In the genomic region with DNA sequence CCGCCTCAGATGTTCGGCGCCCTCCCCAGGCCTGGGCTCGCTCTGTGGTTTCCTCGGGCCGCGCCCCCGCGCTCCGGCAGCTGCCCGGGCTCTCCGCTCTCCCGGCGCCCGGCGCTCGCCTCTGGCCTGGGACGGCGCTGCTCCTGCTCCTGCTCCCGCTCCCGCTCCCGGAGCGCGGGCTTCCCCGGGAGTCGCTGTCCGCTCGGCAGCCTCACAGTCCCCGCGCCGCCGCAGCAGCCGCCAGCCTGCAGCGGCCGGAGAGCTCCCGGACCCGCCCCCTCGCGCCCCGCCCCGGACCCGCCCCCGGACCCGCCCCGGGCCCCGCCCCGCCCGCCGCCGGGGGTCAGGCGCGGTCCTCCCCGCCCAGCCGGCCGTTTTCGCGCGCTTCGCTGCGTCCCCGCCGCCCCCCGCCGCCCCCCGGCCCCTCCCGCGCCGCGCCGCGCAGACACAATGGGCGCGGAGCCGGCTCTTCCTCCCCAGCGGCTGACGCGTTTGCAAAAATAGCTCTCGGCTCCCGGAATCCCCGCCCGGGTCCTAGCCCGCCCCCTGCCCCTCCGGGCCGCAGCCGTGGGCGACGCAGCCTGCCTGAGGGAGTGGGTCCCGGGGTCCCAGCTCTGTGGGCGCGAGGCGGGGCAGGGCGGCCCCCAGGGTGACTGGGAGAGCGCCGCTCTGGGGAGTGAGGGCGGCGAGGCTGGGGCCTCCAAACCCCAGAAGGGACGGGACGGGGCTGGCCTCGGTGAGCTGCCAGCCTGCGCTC, we compare ENCODE assay signal across 8 cellular contexts. TPM values are rescaled to one million over a fixed set of nuclear protein-coding genes. Genes with fewer than 3 reads are reported as not detected.
DNase-seq lines count a peak whose midpoint lies in the region; ATAC-seq and TF ChIP-seq lines count a peak whose summit lies in the region.

A gene with protein sequence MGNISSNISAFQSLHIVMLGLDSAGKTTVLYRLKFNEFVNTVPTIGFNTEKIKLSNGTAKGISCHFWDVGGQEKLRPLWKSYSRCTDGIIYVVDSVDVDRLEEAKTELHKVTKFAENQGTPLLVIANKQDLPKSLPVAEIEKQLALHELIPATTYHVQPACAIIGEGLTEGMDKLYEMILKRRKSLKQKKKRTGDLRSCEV (minus strand): TSS at position 247 of the 757 bp plus-strand sequence. CDS start 495 bp downstream, outside the sequence.

- TF ChIP-seq RAD21 in IMR-90 (IDR thresholded peaks at IDR 0.05; ENCODE audit: low read length) = no peak

- no peaks in the 10 kb centered on the region for H3K27me3 ChIP-seq in IMR-90 (ENCODE audit: control insufficient read depth, insufficient read depth, low read length)
- peaks cover under 1 to 41% (median 4%) of the 10 kb centered on the region in 3 donors for H3K27me3 ChIP-seq in psoas muscle (ENCODE audit: insufficient read depth in 3 of 3, low read length in 2 of 3)

- H3K14ac ChIP-seq in IMR-90 (replicated peaks; ENCODE audit: low read depth, low read length) = peak within 1 kb of the TSS; percentile 84

- peaks cover 21 to 39% of the 10 kb centered on the region in 2 experiments for H3K79me1 ChIP-seq in IMR-90 (ENCODE audit: low read depth in 1 of 2, low read length in 2 of 2)

- peak within 1 kb of the TSS; percentile 78 for H3K4ac ChIP-seq in IMR-90 (ENCODE audit: low read depth, low read length)

- in situ Hi-C loops in IMR-90 (cut with MboI; ENCODE audit: low sequenced_read_pairs) = loop anchor here (10.0 kb wide), 1 partner anchor 212 kb away; no protein-coding TSS in a partner anchor

- H4K8ac ChIP-seq in IMR-90 (ENCODE audit: low read depth in 2 of 2, low read length in 2 of 2) = peak within 1 kb of the TSS in 1 of 2 experiments; percentile 75; a peak in 2 of 4 replicates

- H4K5ac ChIP-seq in IMR-90 (ENCODE audit: low read depth, low read length) = peak within 1 kb of the TSS; percentile 9

- DNase-seq in DMS114 treated with DMSO at 0.1 percent for 48 hours (lab: John Stamatoyannopoulos, UW; ENCODE audit: unreplicated experiment) = peak; percentile 16
- DNase-seq in IMR-90 = peak; percentile 60
- peak; percentile 53 to 78 (median 65) for DNase-seq in T-helper 1 cell
- DNase-seq in anterior cingulate cortex (lab: John Stamatoyannopoulos, UW) = peak in 48 of 58 donors; percentile 19 to 81 (median 58)
- peak; percentile 78 for DNase-seq in left ventricle myocardium superior
- DNase-seq in psoas muscle = peak; percentile 69 to 78
- no peak for DNase-seq in NCI-H1694 (lab: John Stamatoyannopoulos, UW)

- H3K9ac ChIP-seq in IMR-90 (ENCODE audit: low read depth, low read length) = peak within 1 kb of the TSS; percentile 77

- H3K18ac ChIP-seq in IMR-90 (ENCODE audit: low read depth, low read length) = peak within 1 kb of the TSS; percentile 8; the same call in 1 of the 2 replicates

- peak within 1 kb of the TSS; percentile 82 for H2AFZ ChIP-seq in IMR-90 (replicated peaks; ENCODE audit: low read length, poor library complexity)

- peak within 1 kb of the TSS; percentile 84 for H3K4me3 ChIP-seq in IMR-90 (ENCODE audit: insufficient read depth, low read depth, low read length)
- H3K4me3 ChIP-seq in psoas muscle = peak within 1 kb of the TSS; percentile 68

- peak within 1 kb of the TSS; percentile 88 for H3K23ac ChIP-seq in IMR-90 (ENCODE audit: low read depth, low read length)

- intact Hi-C loops in IMR-90 (cut with micrococcal nuclease) (loop anchor here (1.0 to 10.0 kb wide), 3 partner anchors 132 to 362 kb away; no protein-coding TSS in a partner anchor), left ventricle myocardium superior (cut with micrococcal nuclease) (no loop called here), psoas muscle (cut with DNase I) (loop anchor here in 1 of 2 donors (5.0 kb wide), 1 partner anchor 210 kb away; no protein-coding TSS in a partner anchor)

- ATAC-seq in GM21515 (IDR thresholded peaks at IDR 0.05; ENCODE audit: unreplicated experiment) (peak; percentile 55), IMR-90 (ENCODE audit: low read depth) (peak; percentile 86), left ventricle myocardium superior (peak; percentile 88), psoas muscle (peak; percentile 80 to 91 (median 87))

- 0% methylated on average over 7 of the region's 100 CpGs; no CpG with 5 or more reads in 1 of the 2 experiments for WGBS in IMR-90 (ENCODE audit: extremely low coverage in 2 of 2, insufficient read length in 1 of 2), 2 experiments
- 2% methylated on average over 34 to 86 of the region's 100 CpGs for WGBS in psoas muscle, 3 donors

- peak within 1 kb of the TSS; percentile 34; the same call in 1 of the 2 replicates for H2BK20ac ChIP-seq in IMR-90 (ENCODE audit: low read depth, low read length)

- H4K20me1 ChIP-seq in IMR-90 (ENCODE audit: insufficient read depth, low read length) = peaks cover 5% of the 10 kb centered on the region; the same call in 1 of the 2 replicates

- no TSS peak for BruUV-seq in IMR-90 (replicated peaks; lab: Mats Ljungman, UMichigan)

- H2BK120ac ChIP-seq in IMR-90 (ENCODE audit: low read depth, low read length) = peak within 1 kb of the TSS; percentile 56

- no peak within 1 kb of the TSS; the same call in 1 of the 2 replicates for H3K56ac ChIP-seq in IMR-90 (ENCODE audit: extremely low read depth, insufficient read depth, low read length)

- peak within 1 kb of the TSS; percentile 42 for H3K27ac ChIP-seq in IMR-90 (ENCODE audit: insufficient read depth, low read length)
- no peak within 1 kb of the TSS for H3K27ac ChIP-seq in psoas muscle

- CTCF ChIA-PET in IMR-90 (lab: Yijun Ruan, JAX) = interaction anchor here (0.9 to 2.1 kb wide), 2 partner anchors 208 to 362 kb away, joined by 3 to 5 read pairs; no protein-coding TSS in a partner anchor

- peak; percentile 63 for TF ChIP-seq POLR2A in IMR-90 (IDR thresholded peaks at IDR 0.05; ENCODE audit: low read depth, low read length)

- H2BK5ac ChIP-seq in IMR-90 (ENCODE audit: low read depth, low read length, poor library complexity, severe bottlenecking) = peak within 1 kb of the TSS; percentile 40

- H3K36me3 ChIP-seq in IMR-90 (ENCODE audit: control insufficient read depth, insufficient read depth, low read length) (no peaks in the 10 kb centered on the region), psoas muscle (ENCODE audit: insufficient read depth in 1 of 2, low read depth in 1 of 2) (no peaks in the 10 kb centered on the region)

- H3K4me2 ChIP-seq in IMR-90 (ENCODE audit: low read depth, low read length) = peak within 1 kb of the TSS; percentile 82

- TF ChIP-seq CTCF in IMR-90 (conservative IDR thresholded peaks at IDR 0.05; ENCODE audit: low read depth, low read length) (peak; percentile 17; the same call in 1 of the 2 replicates), psoas muscle (IDR thresholded peaks at IDR 0.05) (no peak)

- H2AK9ac ChIP-seq in IMR-90 (replicated peaks; ENCODE audit: low read depth, low read length, poor library complexity) = peak within 1 kb of the TSS; percentile 90

- no peaks in the 10 kb centered on the region for H3K9me3 ChIP-seq in IMR-90 (ENCODE audit: control insufficient read depth, insufficient read depth, low read length)
- H3K9me3 ChIP-seq in psoas muscle = no peaks in the 10 kb centered on the region

- H3K9me1 ChIP-seq in IMR-90 (ENCODE audit: insufficient read depth, low read length) = 0 out of 2 replicates have a peak, but pooled peaks cover under 1% of the 10 kb centered on the region

- dilution Hi-C loops in IMR-90 (cut with HindIII; ENCODE audit: low sequenced_read_pairs, unreplicated experiment) = no loop called here

- H2AK5ac ChIP-seq in IMR-90 (ENCODE audit: low read depth, low read length) = peak within 1 kb of the TSS; percentile 66; the same call in 1 of the 2 replicates

- H4K91ac ChIP-seq in IMR-90 (ENCODE audit: insufficient read depth, low read depth, low read length) = peak within 1 kb of the TSS; percentile 70

- H3K4me1 ChIP-seq in IMR-90 (ENCODE audit: control insufficient read depth, insufficient read depth, low read length) = peaks cover 5% of the 10 kb centered on the region
- H3K4me1 ChIP-seq in psoas muscle = peaks cover 6% of the 10 kb centered on the region

- peak within 1 kb of the TSS; percentile 72; the same call in 1 of the 3 replicates for H2BK15ac ChIP-seq in IMR-90 (ENCODE audit: low read depth, low read length)

- POLR2A ChIA-PET in IMR-90 (lab: Charles Lee; ENCODE audit: unreplicated experiment) = interaction anchor here (0.8 kb wide), 1 partner anchor 207 kb away, joined by 3 read pairs; no protein-coding TSS in a partner anchor

TF ChIP-seq in IMR-90, 13 proteins besides CTCF, POLR2A, EP300 and RAD21:
- no peak for TF ChIP-seq ELK1 (IDR thresholded peaks at IDR 0.05; ENCODE audit: borderline replicate concordance, low read depth, low read length)
- TF ChIP-seq RCOR1 (IDR thresholded peaks at IDR 0.05; ENCODE audit: insufficient replicate concordance, low read length) = no peak
- TF ChIP-seq MAZ (IDR thresholded peaks at IDR 0.05; ENCODE audit: borderline replicate concordance, low read depth, low read length) = peak; percentile 37; the same call in 1 of the 2 replicates
- no peak for TF ChIP-seq RFX5 (IDR thresholded peaks at IDR 0.05; ENCODE audit: low read depth, low read length)
- TF ChIP-seq MAFK (IDR thresholded peaks at IDR 0.05; ENCODE audit: low read depth, low read length) = no peak
- no peak for TF ChIP-seq CHD1 (IDR thresholded peaks at IDR 0.05; ENCODE audit: low read depth, low read length)
- TF ChIP-seq FOS (IDR thresholded peaks at IDR 0.05; ENCODE audit: low read depth, low read length) = no peak
- no peak for TF ChIP-seq CEBPB (IDR thresholded peaks at IDR 0.05; ENCODE audit: low read depth, low read length)

RNA-seq across cellular contexts. Expression of the gene that starts here (rescaled TPM):
- total RNA-seq in IMR-90 (2012; rRNA removed) (7.7 and 12.5 TPM in 2 replicates), left ventricle myocardium superior (1.5 TPM), psoas muscle (1 to 10 TPM; 1.1 to 1.6 (median 1.1) TPM)
- polyA plus RNA-seq in IMR-90 (2012; rRNA removed) (8.2 and 8.7 TPM in 2 replicates), psoas muscle (under 1 TPM; 0.34 to 0.62 (median 0.46) TPM)
- 4.8 and 7.4 TPM in 2 replicates for polyA plus RNA-seq in IMR-90 (2012; cell fraction: cytosol; rRNA removed)
- 6.5 and 6.7 TPM in 2 replicates for polyA plus RNA-seq in IMR-90 (2012; cell fraction: nucleus; rRNA removed; ENCODE audit: low replicate concordance)
